Comparison of ENCODE assay signal across 1 cellular context in the genomic region with DNA sequence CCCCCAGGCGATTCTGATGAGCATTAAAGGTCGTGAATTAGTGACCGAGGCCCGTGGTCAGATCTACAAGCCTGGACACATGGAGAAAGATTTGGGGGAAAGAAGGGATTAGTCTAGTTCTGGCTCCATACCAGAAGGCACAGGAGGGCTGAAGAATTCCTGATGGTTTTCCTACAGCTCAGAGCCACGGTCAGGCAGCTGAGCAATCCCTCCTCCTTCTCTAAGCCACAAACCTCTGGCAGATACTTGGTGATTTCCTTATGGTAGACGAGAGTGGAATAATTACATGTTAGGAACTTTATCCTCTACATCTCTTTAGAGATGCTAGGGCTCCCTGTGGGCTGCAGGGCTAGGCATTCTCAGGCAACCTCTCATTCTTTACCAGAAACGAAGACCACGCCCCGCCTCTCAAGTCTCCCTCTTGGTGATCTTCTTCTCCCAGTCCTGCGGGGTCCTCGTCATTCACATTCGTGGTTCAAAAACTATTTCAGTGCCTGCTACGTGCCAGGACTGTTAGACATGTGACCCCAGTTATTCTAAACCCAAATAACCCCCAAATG.
TF ChIP-seq lines count a peak whose summit lies in the region.

No MANE protein-coding gene starts in this region.

TF ChIP-seq in GM23338, 12 proteins besides CTCF, POLR2A, EP300 and RAD21 (continued from another document):
- TF ChIP-seq ZNF462 (CRISPR knock-in tag; IDR thresholded peaks at IDR 0.05): no peak
- no peak for TF ChIP-seq EZH2 (IDR thresholded peaks at IDR 0.05; ENCODE audit: low read depth, unreplicated experiment)
- no peak for TF ChIP-seq EZH2phosphoT487 (IDR thresholded peaks at IDR 0.05; ENCODE audit: unreplicated experiment)
- TF ChIP-seq STAT1 (IDR thresholded peaks at IDR 0.05; ENCODE audit: unreplicated experiment): no peak
- TF ChIP-seq ZNF331 (CRISPR knock-in tag; IDR thresholded peaks at IDR 0.05; ENCODE audit: low read depth): no peak
- TF ChIP-seq CREB1 (CRISPR knock-in tag; IDR thresholded peaks at IDR 0.05; ENCODE audit: low read depth): no peak
- TF ChIP-seq NANOG (IDR thresholded peaks at IDR 0.05; ENCODE audit: borderline replicate concordance): no peak
- TF ChIP-seq, protein P1, sequence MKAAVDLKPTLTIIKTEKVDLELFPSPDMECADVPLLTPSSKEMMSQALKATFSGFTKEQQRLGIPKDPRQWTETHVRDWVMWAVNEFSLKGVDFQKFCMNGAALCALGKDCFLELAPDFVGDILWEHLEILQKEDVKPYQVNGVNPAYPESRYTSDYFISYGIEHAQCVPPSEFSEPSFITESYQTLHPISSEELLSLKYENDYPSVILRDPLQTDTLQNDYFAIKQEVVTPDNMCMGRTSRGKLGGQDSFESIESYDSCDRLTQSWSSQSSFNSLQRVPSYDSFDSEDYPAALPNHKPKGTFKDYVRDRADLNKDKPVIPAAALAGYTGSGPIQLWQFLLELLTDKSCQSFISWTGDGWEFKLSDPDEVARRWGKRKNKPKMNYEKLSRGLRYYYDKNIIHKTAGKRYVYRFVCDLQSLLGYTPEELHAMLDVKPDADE (IDR thresholded peaks at IDR 0.05): no peak
- TF ChIP-seq REST (IDR thresholded peaks at IDR 0.05; ENCODE audit: unreplicated experiment): no peak
TF ChIP-seq in GM23338: peak in this region for 0.
